Comparison of ENCODE assay signal across 11 cellular contexts in genomic region chr5:157100140-157100679, GRCh38. TPM values are rescaled to one million over a fixed set of nuclear protein-coding genes. Genes with fewer than 3 reads are reported as not detected.
DNase-seq lines count a peak whose midpoint lies in the region; ATAC-seq, FAIRE-seq and TF ChIP-seq lines count a peak whose summit lies in the region.
"Had no signal": no experiment of that assay in that cellular context is flagged by ENCODE, and none has a peak within 500 bp of the region (broad histone marks: within the 10 kb centered on the region; RNA-seq: fewer than 3 reads in every experiment).

No MANE protein-coding gene starts in this region.

- TF ChIP-seq POLR2A in K562 (conservative IDR thresholded peaks at IDR 0.05): no peak
- TF ChIP-seq POLR2A in esophagus muscularis mucosa (IDR thresholded peaks at IDR 0.05; ENCODE audit: low read depth): no peak

- H3K27ac ChIP-seq in K562 (ENCODE audit: extremely low read depth, low read depth, low read length) (no peak overlapping the region), esophagus muscularis mucosa (replicated peaks in 1 of 4) (no peak overlapping the region)
- H3K27ac ChIP-seq: parathyroid adenoma, SJSA1 had no signal

- H3K4me3 ChIP-seq in K562 (no peak overlapping the region), esophagus muscularis mucosa (no peak overlapping the region)
- H3K4me3 ChIP-seq: SJSA1 had no signal

- POLR2A ChIA-PET in K562 (lab: Yijun Ruan, JAX): no interaction called here

- CTCF ChIA-PET in K562 (lab: Yijun Ruan, JAX; ENCODE audit: low intra/inter-chr PET ratio): no interaction called here

- H3K36me3 ChIP-seq in K562 (ENCODE audit: control insufficient read depth, insufficient read depth, low read length): no peaks in the 10 kb centered on the region
- no peaks in the 10 kb centered on the region for H3K36me3 ChIP-seq in esophagus muscularis mucosa
- H3K36me3 ChIP-seq: SJSA1 had no signal

- peak overlapping the region; percentile 90 for H3K27ac Mint-ChIP-seq in stimulated activated naive B cell treated with anti-CD40 and anti-IgM and Interleukin-4, amounts not matched to agents 10 μg/mL and 1 μg/mL and 100 μg/mL, for 72 hours

- TF ChIP-seq EP300 in K562 (IDR thresholded peaks at IDR 0.05; ENCODE audit: low read length) (no peak), esophagus muscularis mucosa (IDR thresholded peaks at IDR 0.05) (no peak)

- no peaks in the 10 kb centered on the region for H3K27me3 ChIP-seq in K562 (ENCODE audit: control insufficient read depth in 2 of 2, insufficient read depth in 2 of 2, low read length in 2 of 2)
- H3K27me3 ChIP-seq in esophagus muscularis mucosa: no peaks in the 10 kb centered on the region
- H3K27me3 ChIP-seq: SJSA1 had no signal

- H3K4me3 Mint-ChIP-seq in stimulated activated naive B cell treated with anti-CD40 and anti-IgM and Interleukin-4, amounts not matched to agents 10 μg/mL and 1 μg/mL and 100 μg/mL, for 72 hours: no peak overlapping the region

- WGBS in K562 (ENCODE audit: insufficient coverage, low coverage, missing lambda C conversion rate): 14% methylated on average over 2 of the region's 2 CpGs
- WGBS in esophagus muscularis mucosa: 63% methylated on average over 2 of the region's 2 CpGs

- no peaks in the 10 kb centered on the region for H4K20me1 ChIP-seq in K562 (replicated peaks; ENCODE audit: control insufficient read depth, insufficient read depth, low read length)

- no peaks in the 10 kb centered on the region for H3K79me2 ChIP-seq in K562 (ENCODE audit: control insufficient read depth, insufficient read depth, low read length)
- H3K79me2 ChIP-seq: parathyroid adenoma had no signal

- H3K36me3 Mint-ChIP-seq in stimulated activated naive B cell treated with anti-CD40 and anti-IgM and Interleukin-4, amounts not matched to agents 10 μg/mL and 1 μg/mL and 100 μg/mL, for 72 hours: peaks cover 7 to 11% of the 10 kb centered on the region in 2 donors

- no peaks in the 10 kb centered on the region for H3K27me3 Mint-ChIP-seq in stimulated activated naive B cell treated with anti-CD40 and anti-IgM and Interleukin-4, amounts not matched to agents 10 μg/mL and 1 μg/mL and 100 μg/mL, for 72 hours

- H2AFZ ChIP-seq in K562 (ENCODE audit: low read depth, low read length): peak overlapping the region; percentile 44; the same call in 1 of the 2 replicates
- H2AFZ ChIP-seq: parathyroid adenoma had no signal

- H3K4me1 ChIP-seq in K562 (replicated peaks in 1 of 2; ENCODE audit: control insufficient read depth in 2 of 2, insufficient read depth in 2 of 2, low read length in 2 of 2) (no peaks in the 10 kb centered on the region), esophagus muscularis mucosa (peaks cover 0 to 5% (median 0%) of the 10 kb centered on the region in 4 donors)
- H3K4me1 ChIP-seq: parathyroid adenoma, SJSA1 had no signal

- no peak overlapping the region for H3K9ac ChIP-seq in K562 (ENCODE audit: insufficient read depth in 1 of 2, low read depth in 2 of 2, low read length in 2 of 2)
- H3K9ac ChIP-seq: parathyroid adenoma had no signal

- FAIRE-seq in K562 (lab: Jason Lieb, UNC): no peak
- FAIRE-seq: endothelial cell of umbilical vein had no signal

- no peak for TF ChIP-seq RAD21 in K562 (CRISPR knock-in tag; conservative IDR thresholded peaks at IDR 0.05 in 1 of 2, IDR thresholded peaks at IDR 0.05 in 1 of 2)

- DNase-seq in activated CD8-positive, alpha-beta memory T cell treated with anti-CD3 and anti-CD28 coated beads for 24 hours: peak; percentile 73
- no peak for DNase-seq in activated CD8-positive, alpha-beta memory T cell treated with anti-CD3 and anti-CD28 coated beads, Interleukin-2, amount 50 U/mL, for 4 hours
- DNase-seq in NOMO-1 (lab: John Stamatoyannopoulos, UW; ENCODE audit: unreplicated experiment in 2 of 2) (peak; percentile 70 to 89), K562 (ENCODE audit: extremely low read depth in 1 of 4, low spot score in 3 of 4) (no peak), esophagus muscularis mucosa (ENCODE audit: extremely low spot score) (no peak), superior temporal gyrus (ENCODE audit: extremely low spot score) (no peak)
- DNase-seq in stimulated activated naive B cell treated with anti-CD40 and anti-IgM and Interleukin-4, amounts not matched to agents 10 μg/mL and 1 μg/mL and 100 μg/mL, for 72 hours: peak; percentile 40

- H3K9me3 Mint-ChIP-seq in stimulated activated naive B cell treated with anti-CD40 and anti-IgM and Interleukin-4, amounts not matched to agents 10 μg/mL and 1 μg/mL and 100 μg/mL, for 72 hours: peaks cover 0 to 2% of the 10 kb centered on the region in 2 donors

- in situ Hi-C loops in K562 (cut with MboI): no loop called here

- intact Hi-C loops in K562 (cut with micrococcal nuclease): no loop called here
- intact Hi-C loops in esophagus muscularis mucosa (cut with DNase I): no loop called here

- H3K4me2 ChIP-seq in K562 (ENCODE audit: insufficient read depth, low read length): no peak overlapping the region

- H3K4me1 Mint-ChIP-seq in stimulated activated naive B cell treated with anti-CD40 and anti-IgM and Interleukin-4, amounts not matched to agents 10 μg/mL and 1 μg/mL and 100 μg/mL, for 72 hours: peaks cover 4 to 11% of the 10 kb centered on the region in 2 donors

- H3K9me3 ChIP-seq in K562 (replicated peaks; ENCODE audit: control insufficient read depth, insufficient read depth, low read depth, low read length): no peaks in the 10 kb centered on the region
- no peaks in the 10 kb centered on the region for H3K9me3 ChIP-seq in esophagus muscularis mucosa
- H3K9me3 ChIP-seq: SJSA1 had no signal

- ATAC-seq in K562 (no peak), GM21786 (IDR thresholded peaks at IDR 0.05; ENCODE audit: unreplicated experiment) (no peak)
- ATAC-seq in stimulated activated naive B cell treated with anti-CD40 and anti-IgM and Interleukin-4, amounts not matched to agents 10 μg/mL and 1 μg/mL and 100 μg/mL, for 72 hours (replicated peaks): peak; percentile 90 to 95

- TF ChIP-seq CTCF in K562 (IDR thresholded peaks at IDR 0.05 in 2 of 3, conservative IDR thresholded peaks at IDR 0.05 in 1 of 3; ENCODE audit: insufficient read depth in 2 of 3, low read depth in 1 of 3, low read length in 3 of 3) (no peak), esophagus muscularis mucosa (IDR thresholded peaks at IDR 0.05) (no peak)

- no peaks in the 10 kb centered on the region for H3K9me1 ChIP-seq in K562 (ENCODE audit: control insufficient read depth, insufficient read depth, low read length)

- no TSS peak for BruUV-seq in K562 (replicated peaks; lab: Mats Ljungman, UMichigan)

RNA-seq across cellular contexts. Expression of gene HAVCR2, which starts 8.6 kb away (rescaled TPM):
- 0.37 and 0.67 TPM in 2 replicates for total RNA-seq in K562 (2011; cell fraction: chromatin; rRNA removed; ENCODE audit: low replicate concordance)
- total RNA-seq in K562 (2011; cell fraction: nucleolus; rRNA removed): not detected in 2 replicates
- total RNA-seq in K562 (2011; cell fraction: nucleoplasm; rRNA removed): 0.23 and 0.88 TPM in 2 replicates
- total RNA-seq in K562 (2014; rRNA removed) (0.61 TPM in 1 of 2 replicates, not detected in the other), K562 (2014; rRNA removed; fragmentation: Illumina TruSeq; extraction: Trizol) (0.06 and 0.11 TPM in 2 replicates), K562 (2015; rRNA removed; fragmentation: Illumina TruSeq; extraction: Trizol) (not detected in 2 replicates), K562 (2021) (not detected in 2 replicates), esophagus muscularis mucosa (10 to 100 TPM in 1 of 4 donors, 1 to 10 TPM in 3; 4.1 to 12.8 (median 5.8) TPM)
- polyA plus RNA-seq in K562 (2011; rRNA removed) (0.04 and 0.07 TPM in 2 replicates), K562 (2014; fragmentation: Illumina TruSeq; extraction: Trizol) (0.04 TPM in 1 of 2 replicates, not detected in the other), K562 (2014; fragmentation: Nextera tagmentation; extraction: Ambion mirVana) (under 1 TPM in 1 of 2 experiments, not detected in 1; 0.07 TPM), K562 (2014; rRNA removed) (not detected in 2 replicates)
- 0.04 TPM in 2 replicates for polyA plus RNA-seq in K562 (2011; cell fraction: cytosol; rRNA removed)
- 0.28 TPM in 1 of 2 replicates, not detected in the other for polyA plus RNA-seq in K562 (2011; cell fraction: nucleus; rRNA removed)
- polyA plus RNA-seq in K562 (2012): 0.06 TPM in 1 of 2 replicates, not detected in the other
- not detected in 2 replicates for polyA minus RNA-seq in K562 (2011; rRNA and poly(A)+ RNA removed)
- polyA minus RNA-seq in K562 (2011; cell fraction: cytosol; rRNA and poly(A)+ RNA removed): not detected in 2 replicates
- polyA minus RNA-seq in K562 (2011; cell fraction: nucleus; rRNA and poly(A)+ RNA removed): not detected in 2 replicates
- total RNA-seq: endothelial cell of umbilical vein had no signal
- polyA plus RNA-seq: endothelial cell of umbilical vein had no signal

RNA-seq across cellular contexts. Expression of gene HAVCR1, which starts 41.3 kb away (rescaled TPM):
- 0.56 and 0.90 TPM in 2 replicates for total RNA-seq in K562 (2011; cell fraction: chromatin; rRNA removed; ENCODE audit: low replicate concordance)
- total RNA-seq in K562 (2011; cell fraction: nucleolus; rRNA removed): 0.33 and 0.66 TPM in 2 replicates
- 0.61 and 0.73 TPM in 2 replicates for total RNA-seq in K562 (2011; cell fraction: nucleoplasm; rRNA removed)
- total RNA-seq in K562 (2014; rRNA removed) (not detected in 2 replicates), K562 (2014; rRNA removed; fragmentation: Illumina TruSeq; extraction: Trizol) (not detected in 2 replicates), K562 (2015; rRNA removed; fragmentation: Illumina TruSeq; extraction: Trizol) (not detected in 2 replicates), K562 (2021) (not detected in 2 replicates), esophagus muscularis mucosa (under 1 TPM in 1 of 4 donors, not detected in 3; 0.17 TPM)
- polyA plus RNA-seq in K562 (2011; rRNA removed) (0.04 and 0.20 TPM in 2 replicates), K562 (2014; fragmentation: Illumina TruSeq; extraction: Trizol) (not detected in 2 replicates), K562 (2014; fragmentation: Nextera tagmentation; extraction: Ambion mirVana) (not detected), K562 (2014; rRNA removed) (not detected in 2 replicates)
- not detected in 2 replicates for polyA plus RNA-seq in K562 (2011; cell fraction: cytosol; rRNA removed)
- polyA plus RNA-seq in K562 (2011; cell fraction: nucleus; rRNA removed): 0.27 TPM in 1 of 2 replicates, not detected in the other
- polyA plus RNA-seq in K562 (2012): not detected in 2 replicates
- 0.33 and 0.39 TPM in 2 replicates for polyA minus RNA-seq in K562 (2011; rRNA and poly(A)+ RNA removed)
- not detected in 2 replicates for polyA minus RNA-seq in K562 (2011; cell fraction: cytosol; rRNA and poly(A)+ RNA removed)
- polyA minus RNA-seq in K562 (2011; cell fraction: nucleus; rRNA and poly(A)+ RNA removed): not detected in 2 replicates
- total RNA-seq: endothelial cell of umbilical vein, SJSA1 had no signal
- polyA plus RNA-seq: endothelial cell of umbilical vein had no signal

RNA-seq across cellular contexts. Expression of gene MED7, which starts 42.5 kb away (rescaled TPM):
- total RNA-seq in K562 (2011; cell fraction: chromatin; rRNA removed; ENCODE audit: low replicate concordance): 5.8 and 14.1 TPM in 2 replicates
- total RNA-seq in K562 (2011; cell fraction: nucleolus; rRNA removed): 6.3 and 8.3 TPM in 2 replicates
- total RNA-seq in K562 (2011; cell fraction: nucleoplasm; rRNA removed): 10.6 and 14.0 TPM in 2 replicates
- 4.5 and 4.8 TPM in 2 replicates for total RNA-seq in K562 (2014; rRNA removed)
- 11.2 and 12.9 TPM in 2 replicates for total RNA-seq in K562 (2014; rRNA removed; fragmentation: Illumina TruSeq; extraction: Trizol)
- 9.2 and 11.8 TPM in 2 replicates for total RNA-seq in K562 (2015; rRNA removed; fragmentation: Illumina TruSeq; extraction: Trizol)
- total RNA-seq in K562 (2021): 6.7 and 7.2 TPM in 2 replicates
- 10.6 and 15.4 TPM in 2 replicates for polyA plus RNA-seq in K562 (2011; rRNA removed)
- polyA plus RNA-seq in K562 (2011; cell fraction: cytosol; rRNA removed): 2.9 and 4.9 TPM in 2 replicates
- 3.9 and 8.3 TPM in 2 replicates for polyA plus RNA-seq in K562 (2011; cell fraction: nucleus; rRNA removed)
- 9.5 and 12.0 TPM in 2 replicates for polyA plus RNA-seq in K562 (2012)
- polyA plus RNA-seq in K562 (2014; fragmentation: Illumina TruSeq; extraction: Trizol): 13.6 and 17.4 TPM in 2 replicates
- 10 to 100 TPM; 37.1 to 38.7 TPM for polyA plus RNA-seq in K562 (2014; fragmentation: Nextera tagmentation; extraction: Ambion mirVana)
- polyA plus RNA-seq in K562 (2014; rRNA removed): 12.2 and 16.9 TPM in 2 replicates
- 7.9 and 9.6 TPM in 2 replicates for polyA minus RNA-seq in K562 (2011; rRNA and poly(A)+ RNA removed)
- 2.2 and 4.4 TPM in 2 replicates for polyA minus RNA-seq in K562 (2011; cell fraction: cytosol; rRNA and poly(A)+ RNA removed)
- polyA minus RNA-seq in K562 (2011; cell fraction: nucleus; rRNA and poly(A)+ RNA removed): 3.9 and 6.4 TPM in 2 replicates
- 10 to 100 TPM in 3 of 4 donors, 1 to 10 TPM in 1; 8.4 to 12.5 (median 10.4) TPM for total RNA-seq in esophagus muscularis mucosa

Comparison
In these comparisons a context has a peak if more than half of its experiments do, and no peak if none do; other contexts are left out.
1. DNase-seq: peak in activated CD8-positive, alpha-beta memory T cell treated with anti-CD3 and anti-CD28 coated beads for 24 hours (single experiment), NOMO-1 (2 of 2) and stimulated activated naive B cell treated with anti-CD40 and anti-IgM and Interleukin-4, amounts not matched to agents 10 μg/mL and 1 μg/mL and 100 μg/mL, for 72 hours (single experiment); none in activated CD8-positive, alpha-beta memory T cell treated with anti-CD3 and anti-CD28 coated beads, Interleukin-2, amount 50 U/mL, for 4 hours (single experiment), K562 (0 of 4), esophagus muscularis mucosa (single experiment) and superior temporal gyrus (single experiment).
2. ATAC-seq: peak in stimulated activated naive B cell treated with anti-CD40 and anti-IgM and Interleukin-4, amounts not matched to agents 10 μg/mL and 1 μg/mL and 100 μg/mL, for 72 hours (2 of 2); none in K562 (single experiment) and GM21786 (single experiment).